In the genomic region with DNA sequence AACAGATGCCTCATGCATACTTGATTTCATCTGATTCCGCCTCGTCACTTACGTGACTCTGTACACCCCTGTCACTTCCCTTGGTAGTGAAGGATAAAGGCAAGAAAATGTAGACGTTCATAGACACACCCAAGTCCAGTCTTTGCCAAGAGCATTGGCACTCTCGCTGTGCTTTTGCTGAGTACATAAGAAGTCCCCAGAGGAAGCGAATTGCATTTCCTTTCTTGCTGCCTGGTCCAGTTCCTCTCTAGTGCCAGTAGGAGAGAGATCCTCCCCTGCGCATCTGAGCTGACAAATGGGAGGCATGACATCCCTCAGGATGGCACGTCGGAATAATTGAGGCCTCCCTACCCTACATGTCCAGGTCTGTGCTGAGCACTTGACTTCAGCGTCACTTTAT, we compare ENCODE assay signal across 21 cellular contexts. TPM values are rescaled to one million over a fixed set of nuclear protein-coding genes. Genes with fewer than 3 reads are reported as not detected.
DNase-seq lines count a peak whose midpoint lies in the region; TF ChIP-seq lines count a peak whose summit lies in the region.
"Had no signal": no experiment of that assay in that cellular context is flagged by ENCODE, and none has a peak within 500 bp of the region (broad histone marks: within the 10 kb centered on the region; RNA-seq: fewer than 3 reads in every experiment).

No MANE protein-coding gene starts in this region.

- no peaks in the 10 kb centered on the region for H3K9me3 Mint-ChIP-seq in osteocyte (ENCODE audit: unreplicated experiment)
- H3K9me3 Mint-ChIP-seq: activated CD8-positive, alpha-beta T cell treated with anti-CD3 and anti-CD28 coated beads for 36 hours; activated naive CD8-positive, alpha-beta T cell treated with anti-CD3 and anti-CD28 coated beads for 36 hours; memory B cell; naive thymus-derived CD8-positive, alpha-beta T cell had no signal

- DNase-seq in NCI-H2171 treated with DMSO at 0.1 percent for 48 hours (lab: John Stamatoyannopoulos, UW) = peak; percentile 19
- no peak for DNase-seq in NCI-H2171 (lab: John Stamatoyannopoulos, UW)
- DNase-seq in fibroblast of gingiva (ENCODE audit: low read depth) = peak; percentile 53
- DNase-seq in lower leg skin (ENCODE audit: low spot score in 2 of 2) = peak; percentile 38 to 79
- DNase-seq in tibial nerve (ENCODE audit: low spot score in 2 of 2) = peak in 1 of 2 donors; percentile 43
- no peak for DNase-seq in COR-L47 (lab: John Stamatoyannopoulos, UW)
- DNase-seq in GM13977 (ENCODE audit: low spot score) = no peak
- DNase-seq in osteocyte (ENCODE audit: extremely low spot score, unreplicated experiment) = no peak
- DNase-seq: 8988T; activated CD8-positive, alpha-beta T cell treated with anti-CD3 and anti-CD28 coated beads for 36 hours; activated naive CD8-positive, alpha-beta T cell treated with anti-CD3 and anti-CD28 coated beads for 36 hours; activated T-cell treated with anti-CD3 and anti-CD28 coated beads, Interleukin-2, amount 50 U/mL, for 48 hours; naive thymus-derived CD8-positive, alpha-beta T cell; NCI-H146; stimulated activated CD4-positive, alpha-beta T cell treated with anti-CD3 and anti-CD28 coated beads, Interleukin-4, amount 100 ng/mL, for 4 hours; WERI-Rb-1 had no signal

- H3K4me3 Mint-ChIP-seq in osteocyte (ENCODE audit: unreplicated experiment) = no peak overlapping the region
- H3K4me3 Mint-ChIP-seq: activated CD8-positive, alpha-beta T cell treated with anti-CD3 and anti-CD28 coated beads for 36 hours; activated naive CD8-positive, alpha-beta T cell treated with anti-CD3 and anti-CD28 coated beads for 36 hours; memory B cell; naive thymus-derived CD8-positive, alpha-beta T cell had no signal

- peaks cover 6% of the 10 kb centered on the region for H3K4me1 Mint-ChIP-seq in osteocyte (ENCODE audit: unreplicated experiment)

- peak overlapping the region in 1 of 4 donors; percentile 47 for H3K27ac ChIP-seq in tibial nerve
- H3K27ac ChIP-seq: WERI-Rb-1 had no signal

- H3K36me3 Mint-ChIP-seq in osteocyte (ENCODE audit: unreplicated experiment) = no peaks in the 10 kb centered on the region
- H3K36me3 Mint-ChIP-seq: activated naive CD8-positive, alpha-beta T cell treated with anti-CD3 and anti-CD28 coated beads for 36 hours; memory B cell; naive thymus-derived CD8-positive, alpha-beta T cell had no signal

- in situ Hi-C loops in GM13977 (cut with MboI; ENCODE audit: low pct_unique_long_range_greater_than_20kb, low sequenced_read_pairs, unreplicated experiment) = no loop called here

- peaks cover 0 to 14% (median 0%) of the 10 kb centered on the region in 4 donors for H3K4me1 ChIP-seq in tibial nerve
- H3K4me1 ChIP-seq: body of pancreas had no signal

- TF ChIP-seq POLR2A in lower leg skin (IDR thresholded peaks at IDR 0.05) (no peak), tibial nerve (IDR thresholded peaks at IDR 0.05) (no peak)

- H3K36me3 ChIP-seq in tibial nerve = peaks cover 0 to 19% (median 0%) of the 10 kb centered on the region in 3 donors
- H3K36me3 ChIP-seq: WERI-Rb-1 had no signal

- TF ChIP-seq CTCF in lower leg skin (IDR thresholded peaks at IDR 0.05) (no peak), tibial nerve (IDR thresholded peaks at IDR 0.05) (no peak), GM13977 (IDR thresholded peaks at IDR 0.05; ENCODE audit: extremely low read depth, insufficient read depth, missing control alignments) (no peak), osteocyte (IDR thresholded peaks at IDR 0.05) (no peak)

- H3K27me3 Mint-ChIP-seq in osteocyte (ENCODE audit: unreplicated experiment) = no peaks in the 10 kb centered on the region
- H3K27me3 Mint-ChIP-seq: activated CD8-positive, alpha-beta T cell treated with anti-CD3 and anti-CD28 coated beads for 36 hours; naive thymus-derived CD8-positive, alpha-beta T cell had no signal

- no peaks in the 10 kb centered on the region for H3K27me3 ChIP-seq in tibial nerve
- H3K27me3 ChIP-seq: body of pancreas had no signal

- no peak overlapping the region for H3K27ac Mint-ChIP-seq in osteocyte (ENCODE audit: unreplicated experiment)
- H3K27ac Mint-ChIP-seq: activated CD8-positive, alpha-beta T cell treated with anti-CD3 and anti-CD28 coated beads for 36 hours; activated naive CD8-positive, alpha-beta T cell treated with anti-CD3 and anti-CD28 coated beads for 36 hours; memory B cell; progenitor cell of endocrine pancreas had no signal

- 55 to 63% methylated on average over 10 of the region's 10 CpGs for WGBS in lower leg skin, 2 donors
- WGBS in tibial nerve, 2 donors = 79 to 80% methylated on average over 10 of the region's 10 CpGs

- peak; percentile 18 to 67 for TF ChIP-seq EP300 in tibial nerve (IDR thresholded peaks at IDR 0.05)

- H3K4me3 ChIP-seq in lower leg skin (ENCODE audit: low read depth, poor library complexity, severe bottlenecking) = no peak overlapping the region
- H3K4me3 ChIP-seq in tibial nerve = no peak overlapping the region
- H3K4me3 ChIP-seq: body of pancreas, coronary artery, smooth muscle cell had no signal

- H3K9me3 ChIP-seq in tibial nerve = no peaks in the 10 kb centered on the region
- H3K9me3 ChIP-seq: body of pancreas had no signal

- intact Hi-C loops in lower leg skin (cut with DNase I; ENCODE audit: low total_unique reads) = no loop called here

RNA-seq across cellular contexts. Expression of gene RIN3, which starts 21.3 kb away (rescaled TPM):
- total RNA-seq in lower leg skin (1 to 10 TPM; 3.0 to 8.7 (median 7.5) TPM), tibial nerve (10 to 100 TPM; 14.2 to 34.2 (median 15.5) TPM), osteocyte (26.7 and 31.3 TPM in 2 replicates)

Comparison
In these comparisons a context has a peak if more than half of its experiments do, and no peak if none do; other contexts are left out.
1. DNase-seq: peak in NCI-H2171 treated with DMSO at 0.1 percent for 48 hours (single experiment), fibroblast of gingiva (single experiment) and lower leg skin (2 of 2); none in NCI-H2171 (single experiment), COR-L47 (single experiment), GM13977 (single experiment) and osteocyte (single experiment).